In the genomic region with DNA sequence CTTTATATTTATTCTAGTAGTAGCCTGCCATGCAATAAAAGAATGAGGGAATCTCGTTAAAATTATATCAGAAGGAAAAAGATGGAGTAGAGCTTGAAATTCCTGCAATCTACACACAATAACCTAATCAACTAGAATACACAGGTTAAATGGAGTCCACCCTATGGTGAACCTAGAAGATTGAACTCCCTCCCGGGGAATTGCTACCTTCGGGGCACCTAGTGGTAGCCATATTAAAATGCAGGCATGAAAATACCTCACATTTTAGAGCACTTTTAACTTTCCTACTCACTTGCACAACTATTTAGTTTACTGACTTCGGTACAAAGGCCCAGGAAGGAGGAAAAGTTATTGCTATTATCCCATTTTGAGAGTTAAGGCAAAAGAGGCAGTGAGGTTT, we compare ENCODE assay signal across 13 cellular contexts.
DNase-seq lines count a peak whose midpoint lies in the region; ATAC-seq and TF ChIP-seq lines count a peak whose summit lies in the region.
"Had no signal": no experiment of that assay in that cellular context is flagged by ENCODE, and none has a peak within 500 bp of the region (broad histone marks: within the 10 kb centered on the region; RNA-seq: fewer than 3 reads in every experiment).

No MANE protein-coding gene starts in this region.

- RAD21 ChIA-PET in HCT116 (lab: Charles Lee; ENCODE audit: low non-redundant PET in 1 of 2, low total read pairs in 2 of 2, uncharacterized antibody in 2 of 2, unreplicated experiment in 2 of 2) = no interaction called here

- H3K9me3 ChIP-seq in DOHH2 (ENCODE audit: control insufficient read depth, insufficient read depth, low read length) (no peaks in the 10 kb centered on the region), HCT116 (ENCODE audit: control insufficient read depth in 1 of 2, insufficient read depth in 1 of 2, low read depth in 1 of 2, low read length in 2 of 2) (no peaks in the 10 kb centered on the region), PC-3 (ENCODE audit: low read length) (no peaks in the 10 kb centered on the region)

- TF ChIP-seq RAD21 in HCT116 (IDR thresholded peaks at IDR 0.05; ENCODE audit: low read depth) = peak; percentile 7; the same call in 1 of the 2 replicates

- H3K4me1 ChIP-seq in DOHH2 (ENCODE audit: control insufficient read depth, low read length) (no peaks in the 10 kb centered on the region), HCT116 (ENCODE audit: control insufficient read depth in 1 of 2, insufficient read depth in 2 of 2, low read length in 2 of 2) (no peaks in the 10 kb centered on the region), PC-3 (ENCODE audit: insufficient read depth, low read length) (no peaks in the 10 kb centered on the region)

- intact Hi-C loops in HCT116 (cut with micrococcal nuclease) (no loop called here), PC-3 (cut with micrococcal nuclease) (no loop called here)

- no peak overlapping the region for H3K27ac Mint-ChIP-seq in activated T-cell treated with anti-CD3 and anti-CD28 coated beads, Interleukin-2, amount 50 U/mL, for 72 hours
- H3K27ac Mint-ChIP-seq: activated CD8-positive, alpha-beta T cell treated with anti-CD3 and anti-CD28 coated beads for 36 hours; activated T-helper 17 cell treated with anti-CD3 and anti-CD28 coated beads, Interleukin-2, amount 50 U/mL, for 72 hours; B cell; natural killer cell treated with Interleukin-12 subunit alpha and Interleukin-12 subunit beta and Interleukin-15 and Interleukin-18, amount 100 ng/mL, for 72 hours had no signal

- peak; percentile 32 for TF ChIP-seq CTCF in DOHH2 (IDR thresholded peaks at IDR 0.05; ENCODE audit: low read depth, low read length, poor library complexity, severe bottlenecking)
- TF ChIP-seq CTCF in HCT116 (IDR thresholded peaks at IDR 0.05 in 2 of 3, conservative IDR thresholded peaks at IDR 0.05 in 1 of 3; ENCODE audit: borderline replicate concordance in 1 of 3, insufficient read depth in 1 of 3, low read depth in 2 of 3, low read length in 2 of 3) = peak in 2 of 3 experiments; percentile 36 to 47; a peak in 4 of 6 replicates
- peak; percentile 40 for TF ChIP-seq CTCF in PC-3 (conservative IDR thresholded peaks at IDR 0.05; ENCODE audit: low read depth, low read length)

- POLR2A ChIA-PET in HCT116 (lab: Charles Lee) = no interaction called here
- POLR2A ChIA-PET in PC-3 (lab: Charles Lee; ENCODE audit: unreplicated experiment) = no interaction called here

- H3K79me2 ChIP-seq in DOHH2 (ENCODE audit: control insufficient read depth, low read length) (no peaks in the 10 kb centered on the region), HCT116 (ENCODE audit: insufficient read depth, low read length) (no peaks in the 10 kb centered on the region), PC-3 (ENCODE audit: low read length) (no peaks in the 10 kb centered on the region)

- H3F3A ChIP-seq in DOHH2 (ENCODE audit: control insufficient read depth, insufficient read depth) = no peaks in the 10 kb centered on the region
- no peaks in the 10 kb centered on the region for H3F3A ChIP-seq in PC-3 (ENCODE audit: low read length, unreplicated experiment)

- TF ChIP-seq POLR2A in HCT116 (IDR thresholded peaks at IDR 0.05; ENCODE audit: borderline replicate concordance, extremely low read depth, insufficient read depth, insufficient read length) = no peak

- H3K9me2 ChIP-seq in DOHH2 (replicated peaks; ENCODE audit: control insufficient read depth, low read length) (no peaks in the 10 kb centered on the region), HCT116 (ENCODE audit: insufficient read depth) (no peaks in the 10 kb centered on the region), PC-3 (replicated peaks; ENCODE audit: low read length) (no peaks in the 10 kb centered on the region)

- H3K4me3 Mint-ChIP-seq in activated T-cell treated with anti-CD3 and anti-CD28 coated beads, Interleukin-2, amount 50 U/mL, for 72 hours = no peak overlapping the region
- H3K4me3 Mint-ChIP-seq: activated CD8-positive, alpha-beta T cell treated with anti-CD3 and anti-CD28 coated beads for 36 hours; activated T-helper 17 cell treated with anti-CD3 and anti-CD28 coated beads, Interleukin-2, amount 50 U/mL, for 72 hours; B cell; natural killer cell treated with Interleukin-12 subunit alpha and Interleukin-12 subunit beta and Interleukin-15 and Interleukin-18, amount 100 ng/mL, for 72 hours had no signal

- peak overlapping the region; percentile 37 for H2AFZ ChIP-seq in HCT116 (ENCODE audit: low read depth, low read length, poor library complexity, severe bottlenecking)
- H2AFZ ChIP-seq in PC-3 (ENCODE audit: low read length) = no peak overlapping the region

- CTCF ChIA-PET in HCT116 (lab: Charles Lee) = no interaction called here
- CTCF ChIA-PET in PC-3 (lab: Charles Lee) = no interaction called here

- H3K36me3 ChIP-seq in DOHH2 (ENCODE audit: control insufficient read depth, low read length) (no peaks in the 10 kb centered on the region), HCT116 (ENCODE audit: control insufficient read depth in 1 of 2, insufficient read depth in 2 of 2, low read length in 2 of 2) (no peaks in the 10 kb centered on the region), PC-3 (ENCODE audit: low read depth, low read length) (no peaks in the 10 kb centered on the region)

- ATAC-seq in HCT116 = peak; percentile 82
- ATAC-seq in PC-3 = no peak
- no peak for ATAC-seq in activated T-cell treated with anti-CD3 and anti-CD28 coated beads, Interleukin-2, amount 50 U/mL, for 72 hours (replicated peaks in 1 of 2)
- ATAC-seq in GM18867 (IDR thresholded peaks at IDR 0.05; ENCODE audit: unreplicated experiment) = no peak
- no peak for ATAC-seq in GM21390 (IDR thresholded peaks at IDR 0.05; ENCODE audit: unreplicated experiment)
- ATAC-seq: activated CD8-positive, alpha-beta T cell treated with anti-CD3 and anti-CD28 coated beads for 36 hours; activated T-helper 17 cell treated with anti-CD3 and anti-CD28 coated beads, Interleukin-2, amount 50 U/mL, for 72 hours; natural killer cell treated with Interleukin-12 subunit alpha and Interleukin-12 subunit beta and Interleukin-15 and Interleukin-18, amount 100 ng/mL, for 72 hours had no signal

- DNase-seq in HCT116 (ENCODE audit: low read depth, low spot score) = no peak
- DNase-seq in PC-3 = peak; percentile 5
- peak; percentile 31 for DNase-seq in iPS-NIHi7 (ENCODE audit: extremely low spot score)
- DNase-seq in activated T-cell treated with anti-CD3 and anti-CD28 coated beads, Interleukin-2, amount 50 U/mL, for 72 hours = no peak
- no peak for DNase-seq in substantia nigra (lab: John Stamatoyannopoulos, UW)
- DNase-seq: activated CD8-positive, alpha-beta T cell treated with anti-CD3 and anti-CD28 coated beads for 36 hours; stimulated activated CD4-positive, alpha-beta T cell treated with anti-CD3 and anti-CD28 coated beads, Interleukin-1b, Interleukin-23, amount 100 ng/mL, for 48 hours had no signal

- no peak overlapping the region for H3K9ac ChIP-seq in HCT116 (ENCODE audit: low read length)
- no peak overlapping the region for H3K9ac ChIP-seq in PC-3 (ENCODE audit: low read length)

- H3K4me3 ChIP-seq in DOHH2 (ENCODE audit: low read length) (no peak overlapping the region), HCT116 (replicated peaks in 1 of 2; ENCODE audit: low read depth in 1 of 2, low read length in 2 of 2) (no peak overlapping the region), PC-3 (ENCODE audit: low read length) (no peak overlapping the region)

- peaks cover 14% of the 10 kb centered on the region for H3K27me3 Mint-ChIP-seq in activated T-cell treated with anti-CD3 and anti-CD28 coated beads, Interleukin-2, amount 50 U/mL, for 72 hours (ENCODE audit: low read depth)

- H3K27ac ChIP-seq in DOHH2 (ENCODE audit: low read depth, low read length) = no peak overlapping the region
- no peak overlapping the region for H3K27ac ChIP-seq in HCT116 (ENCODE audit: low read depth, low read length)
- H3K27ac ChIP-seq in PC-3 (ENCODE audit: low read length) = no peak overlapping the region
- no peak overlapping the region for H3K27ac ChIP-seq in substantia nigra (ENCODE audit: low read depth, low read length, poor library complexity, severe bottlenecking)

- H3K4me2 ChIP-seq in DOHH2 (ENCODE audit: low read length) = no peak overlapping the region
- no peak overlapping the region for H3K4me2 ChIP-seq in HCT116 (ENCODE audit: low read length)
- no peak overlapping the region for H3K4me2 ChIP-seq in PC-3 (ENCODE audit: low read length)

- H4K20me1 ChIP-seq in DOHH2 (ENCODE audit: control insufficient read depth, insufficient read depth, low read depth, low read length) = no peaks in the 10 kb centered on the region
- no peaks in the 10 kb centered on the region for H4K20me1 ChIP-seq in HCT116 (ENCODE audit: insufficient read depth)
- H4K20me1 ChIP-seq in PC-3 (ENCODE audit: low read length) = no peaks in the 10 kb centered on the region

- H3K27me3 ChIP-seq in DOHH2 (ENCODE audit: control insufficient read depth, low read length) (peaks cover 21% of the 10 kb centered on the region; the same call in 1 of the 2 replicates), HCT116 (ENCODE audit: insufficient read depth, low read length) (no peaks in the 10 kb centered on the region), PC-3 (ENCODE audit: low read length) (peaks cover 61% of the 10 kb centered on the region)

- no peaks in the 10 kb centered on the region for H3K4me1 Mint-ChIP-seq in activated T-cell treated with anti-CD3 and anti-CD28 coated beads, Interleukin-2, amount 50 U/mL, for 72 hours (ENCODE audit: low read depth)
- H3K4me1 Mint-ChIP-seq: activated T-helper 17 cell treated with anti-CD3 and anti-CD28 coated beads, Interleukin-2, amount 50 U/mL, for 72 hours; B cell had no signal

- no peaks in the 10 kb centered on the region for H3K36me3 Mint-ChIP-seq in activated T-cell treated with anti-CD3 and anti-CD28 coated beads, Interleukin-2, amount 50 U/mL, for 72 hours (ENCODE audit: insufficient read depth in 2 of 2)
- H3K36me3 Mint-ChIP-seq: natural killer cell treated with Interleukin-12 subunit alpha and Interleukin-12 subunit beta and Interleukin-15 and Interleukin-18, amount 100 ng/mL, for 72 hours had no signal

- BruUV-seq in HCT116 (replicated peaks; lab: Mats Ljungman, UMichigan) = no TSS peak
- BruUV-seq in PC-3 (replicated peaks; lab: Mats Ljungman, UMichigan) = no TSS peak

- H3K9me3 Mint-ChIP-seq in activated T-cell treated with anti-CD3 and anti-CD28 coated beads, Interleukin-2, amount 50 U/mL, for 72 hours = no peaks in the 10 kb centered on the region
- H3K9me3 Mint-ChIP-seq: activated CD8-positive, alpha-beta T cell treated with anti-CD3 and anti-CD28 coated beads for 36 hours; activated T-helper 17 cell treated with anti-CD3 and anti-CD28 coated beads, Interleukin-2, amount 50 U/mL, for 72 hours; natural killer cell treated with Interleukin-12 subunit alpha and Interleukin-12 subunit beta and Interleukin-15 and Interleukin-18, amount 100 ng/mL, for 72 hours had no signal

TF ChIP-seq in HCT116, 20 proteins besides CTCF, POLR2A, EP300 and RAD21 (continues in another document):
- TF ChIP-seq SIN3A (IDR thresholded peaks at IDR 0.05; ENCODE audit: low read depth) (no peak), CBX3 (IDR thresholded peaks at IDR 0.05; ENCODE audit: low read depth) (no peak), SRF (IDR thresholded peaks at IDR 0.05; ENCODE audit: low read depth) (no peak), YY1 (IDR thresholded peaks at IDR 0.05; ENCODE audit: extremely low read depth, insufficient replicate concordance, low read depth, low read length) (no peak)

Comparison
In these comparisons a context has a peak if more than half of its experiments do, and no peak if none do; other contexts are left out.
1. DNase-seq: peak in PC-3 (single experiment) and iPS-NIHi7 (single experiment); none in HCT116 (single experiment), activated T-cell treated with anti-CD3 and anti-CD28 coated beads, Interleukin-2, amount 50 U/mL, for 72 hours (0 of 2) and substantia nigra (0 of 49).
2. Peak in every context shown above with its lines, with median percentiles within 50 percentile points of each other: CTCF ChIP-seq.